In genomic region chr2:230939066-230939591, GRCh38 we compare ENCODE assay signal across 27 cellular contexts. TPM values are rescaled to one million over a fixed set of nuclear protein-coding genes. Genes with fewer than 3 reads are reported as not detected.
DNase-seq lines count a peak whose midpoint lies in the region; ATAC-seq and TF ChIP-seq lines count a peak whose summit lies in the region.
"Had no signal": no experiment of that assay in that cellular context is flagged by ENCODE, and none has a peak within 500 bp of the region (broad histone marks: within the 10 kb centered on the region; RNA-seq: fewer than 3 reads in every experiment).

No MANE protein-coding gene starts in this region.

- H3K4me3 Mint-ChIP-seq in stimulated activated memory B cell treated with anti-CD40 and anti-IgM and Interleukin-4, amounts not matched to agents 10 μg/mL and 1 μg/mL and 100 μg/mL, for 72 hours: no peak overlapping the region
- H3K4me3 Mint-ChIP-seq: CD4-positive, alpha-beta memory T cell; GM23338 had no signal

- H3K9me3 Mint-ChIP-seq in stimulated activated memory B cell treated with anti-CD40 and anti-IgM and Interleukin-4, amounts not matched to agents 10 μg/mL and 1 μg/mL and 100 μg/mL, for 72 hours: peaks cover 8% of the 10 kb centered on the region

- H3K27ac Mint-ChIP-seq in stimulated activated memory B cell treated with anti-CD40 and anti-IgM and Interleukin-4, amounts not matched to agents 10 μg/mL and 1 μg/mL and 100 μg/mL, for 72 hours: peak overlapping the region; percentile 30
- H3K27ac Mint-ChIP-seq: GM23338 had no signal

- in situ Hi-C loops in KBM-7 (cut with MboI; ENCODE audit: low pct_unique_long_range_greater_than_20kb, low sequenced_read_pairs): no loop called here

- H3K36me3 ChIP-seq in H7 (replicated peaks; ENCODE audit: control insufficient read depth, insufficient read depth, low read length): no peaks in the 10 kb centered on the region

- no peak overlapping the region for H3K27ac ChIP-seq in coronary artery
- H3K27ac ChIP-seq: A549, RWPE1 had no signal

- H3K36me3 Mint-ChIP-seq in stimulated activated memory B cell treated with anti-CD40 and anti-IgM and Interleukin-4, amounts not matched to agents 10 μg/mL and 1 μg/mL and 100 μg/mL, for 72 hours: peaks cover 9% of the 10 kb centered on the region
- H3K36me3 Mint-ChIP-seq: CD4-positive, alpha-beta memory T cell had no signal

- H3K27me3 Mint-ChIP-seq in stimulated activated memory B cell treated with anti-CD40 and anti-IgM and Interleukin-4, amounts not matched to agents 10 μg/mL and 1 μg/mL and 100 μg/mL, for 72 hours: peaks cover 20% of the 10 kb centered on the region

- no peak for ATAC-seq in stimulated activated memory B cell treated with anti-CD40 and anti-IgM and Interleukin-4, amounts not matched to agents 10 μg/mL and 1 μg/mL and 100 μg/mL, for 72 hours
- ATAC-seq: A549, GM12878, GM23338, Panc1 had no signal

- no peak for TF ChIP-seq CTCF in coronary artery (IDR thresholded peaks at IDR 0.05)

- peak; percentile 29 for DNase-seq in H7
- peak; percentile 33 for DNase-seq in coronary artery (ENCODE audit: low spot score)
- DNase-seq in mesenteric fat pad (ENCODE audit: low spot score): peak; percentile 81
- DNase-seq in NCI-H82 (lab: John Stamatoyannopoulos, UW): no peak
- DNase-seq in KBM-7: no peak
- DNase-seq in NCI-H1092 treated with DMSO at 0.1 percent for 48 hours (lab: John Stamatoyannopoulos, UW): no peak
- DNase-seq: C1 segment of cervical spinal cord; CD4-positive, alpha-beta memory T cell; COR-L47; DMS53; EL; GDM1; HCEC 1CT; NCI-H1105; NCI-H1436 treated with DMSO at 0.1 percent for 48 hours; NCI-H1930; NCI-H446 treated with DMSO at 0.1 percent for 48 hours; NCI-H526; SHP77 had no signal

- peaks cover 25% of the 10 kb centered on the region for H3K4me1 Mint-ChIP-seq in stimulated activated memory B cell treated with anti-CD40 and anti-IgM and Interleukin-4, amounts not matched to agents 10 μg/mL and 1 μg/mL and 100 μg/mL, for 72 hours

- H3K27me3 ChIP-seq in H7 (ENCODE audit: control insufficient read depth, insufficient read depth, low read length): no peaks in the 10 kb centered on the region

- H3K4me3 ChIP-seq in H7 (ENCODE audit: insufficient read depth, low read depth, low read length) (no peak overlapping the region), coronary artery (no peak overlapping the region)
- H3K4me3 ChIP-seq: A549, GM12878, GM23338 had no signal

RNA-seq across cellular contexts. Expression of gene GPR55, which starts 14.1 kb away (rescaled TPM):
- 0.04 TPM in 1 of 2 replicates, not detected in the other for total RNA-seq in H7 (2014; rRNA removed; shearing (Covaris generic))
- total RNA-seq in mesenteric fat pad: 0.22 TPM
- total RNA-seq: GM23338 had no signal

RNA-seq across cellular contexts. Expression of gene SPATA3, which starts 56.8 kb away (rescaled TPM):
- not detected in 2 replicates for total RNA-seq in H7 (2014; rRNA removed; shearing (Covaris generic))
- not detected for total RNA-seq in mesenteric fat pad
- total RNA-seq: CD4-positive, alpha-beta memory T cell; GM12878; GM23338; OCI-LY7; SK-MEL-5 had no signal

Comparison
In these comparisons a context has a peak if more than half of its experiments do, and no peak if none do; other contexts are left out.
1. DNase-seq: peak in H7 (single experiment), coronary artery (single experiment) and mesenteric fat pad (single experiment); none in NCI-H82 (single experiment), KBM-7 (single experiment) and NCI-H1092 treated with DMSO at 0.1 percent for 48 hours (single experiment).